ENCODE assay signal across 13 cellular contexts in genomic region chr1:164641353-164641730, GRCh38.
A peak's percentile ranks its signal among the peaks of the same experiment; 100 is the strongest.
DNase-seq lines count a peak whose midpoint lies in the region; ATAC-seq and TF ChIP-seq lines count a peak whose summit lies in the region.
"Had no signal": no experiment of that assay in that cellular context is flagged by ENCODE, and none has a peak within 500 bp of the region (broad histone marks: within the 10 kb centered on the region; RNA-seq: fewer than 3 reads in every experiment).

No MANE protein-coding gene starts in this region.

- H3K27me3 ChIP-seq in right atrium auricular region (no peaks in the 10 kb centered on the region), trophoblast cell (ENCODE audit: insufficient read depth, low read length) (no peaks in the 10 kb centered on the region), left lung (no peaks in the 10 kb centered on the region)
- no peaks in the 10 kb centered on the region for H3K27me3 ChIP-seq in CD4-positive, alpha-beta T cell (ENCODE audit: control insufficient read depth, insufficient read depth, low read length)

- H2BK5ac ChIP-seq in trophoblast cell (ENCODE audit: low read depth, low read length, poor library complexity), result peak overlapping the region; percentile 34

- no peak overlapping the region for H4K12ac ChIP-seq in trophoblast cell (ENCODE audit: low read depth, low read length)

- H4K91ac ChIP-seq in trophoblast cell (ENCODE audit: low read depth, low read length), result peak overlapping the region; percentile 67

- peak overlapping the region; percentile 38 for H3K18ac ChIP-seq in trophoblast cell (ENCODE audit: low read length)

- H3K27me3 Mint-ChIP-seq in CD4-positive, alpha-beta T cell, result no peaks in the 10 kb centered on the region

- POLR2A ChIA-PET in CD4-positive, alpha-beta T cell (lab: Charles Lee), result no interaction called here

- DNase-seq in right atrium auricular region (ENCODE audit: low spot score) (no peak), Right ventricle myocardium inferior (ENCODE audit: missing footprints) (no peak), epithelial cell of prostate (ENCODE audit: low read depth, low spot score) (no peak), trophoblast cell (peak in 1 of 2 donors; percentile 33), DMS 273 (lab: John Stamatoyannopoulos, UW; ENCODE audit: unreplicated experiment) (no peak), left lung (no peak)
- no peak for DNase-seq in CD4-positive, alpha-beta T cell
- DNase-seq: activated CD8-positive, alpha-beta T cell treated with anti-CD3 and anti-CD28 coated beads, Interleukin-2, amount 10 ng/mL, durations not matched to agents 7 days and 5 days; DMS 273 treated with DMSO at 0.1 percent for 48 hours; NCI-H2081 treated with DMSO at 0.1 percent for 48 hours; retina; stimulated activated naive CD4-positive, alpha-beta T cell had no signal

- H2BK120ac ChIP-seq in trophoblast cell (ENCODE audit: insufficient read depth, low read length, poor library complexity), result peak overlapping the region; percentile 30

- H3K4me3 ChIP-seq in right atrium auricular region (no peak overlapping the region), trophoblast cell (ENCODE audit: low read depth, low read length) (peak overlapping the region; percentile 14), left lung (no peak overlapping the region)

- no peak overlapping the region for H3K27ac Mint-ChIP-seq in CD4-positive, alpha-beta T cell
- H3K27ac Mint-ChIP-seq: activated CD8-positive, alpha-beta T cell treated with anti-CD3 and anti-CD28 coated beads, Interleukin-2, amount 10 ng/mL, durations not matched to agents 7 days and 5 days had no signal

- H3K4me2 ChIP-seq in trophoblast cell (ENCODE audit: low read length), result no peak overlapping the region

- H3K79me2 ChIP-seq in trophoblast cell (ENCODE audit: control insufficient read depth, insufficient read depth, low read length, poor library complexity), result peaks cover 2% of the 10 kb centered on the region

- H3K4me1 ChIP-seq in right atrium auricular region (peaks cover 0 to 83% of the 10 kb centered on the region in 2 donors), trophoblast cell (ENCODE audit: control insufficient read depth in 1 of 2, insufficient read depth in 2 of 2, low read length in 2 of 2) (peaks cover 26 to 28% of the 10 kb centered on the region in 2 experiments), left lung (peaks cover 0 to 3% of the 10 kb centered on the region in 2 donors)

- no peaks in the 10 kb centered on the region for H3K36me3 Mint-ChIP-seq in CD4-positive, alpha-beta T cell (ENCODE audit: low read depth)

- no peaks in the 10 kb centered on the region for H3K36me3 ChIP-seq in right atrium auricular region
- peaks cover 7 to 10% of the 10 kb centered on the region in 2 experiments for H3K36me3 ChIP-seq in trophoblast cell (ENCODE audit: control insufficient read depth in 1 of 2, insufficient read depth in 2 of 2, low read length in 2 of 2)
- no peaks in the 10 kb centered on the region for H3K36me3 ChIP-seq in left lung

- H2AFZ ChIP-seq in trophoblast cell (ENCODE audit: insufficient read depth, low read length, poor library complexity), result no peak overlapping the region

- H3K9me3 ChIP-seq in right atrium auricular region (no peaks in the 10 kb centered on the region), trophoblast cell (ENCODE audit: insufficient read depth, low read depth, low read length) (no peaks in the 10 kb centered on the region), left lung (no peaks in the 10 kb centered on the region)
- no peaks in the 10 kb centered on the region for H3K9me3 ChIP-seq in CD4-positive, alpha-beta T cell (ENCODE audit: control insufficient read depth, low read length)

- H3K4me3 Mint-ChIP-seq in CD4-positive, alpha-beta T cell, result no peak overlapping the region
- H3K4me3 Mint-ChIP-seq: activated CD8-positive, alpha-beta T cell treated with anti-CD3 and anti-CD28 coated beads, Interleukin-2, amount 10 ng/mL, durations not matched to agents 7 days and 5 days had no signal

- no peak overlapping the region for H2AK5ac ChIP-seq in trophoblast cell (ENCODE audit: low read length)

- H3K9me3 Mint-ChIP-seq in CD4-positive, alpha-beta T cell, result no peaks in the 10 kb centered on the region

- WGBS in trophoblast cell (ENCODE audit: extremely low coverage, insufficient coverage, insufficient read length), result no CpG with 5 or more reads among the region's 5 CpGs

- peak overlapping the region; percentile 51 for H3K14ac ChIP-seq in trophoblast cell (ENCODE audit: low read length)

- intact Hi-C loops in Right ventricle myocardium inferior (cut with DNase I), result loop anchor here (5.0 kb wide), 1 partner anchor 61 kb away; no protein-coding TSS in a partner anchor
- intact Hi-C loops in CD4-positive, alpha-beta T cell (cut with DNase I, micrococcal nuclease), result no loop called here
- intact Hi-C loops in left lung (cut with DNase I), result no loop called here

- H2BK12ac ChIP-seq in trophoblast cell (ENCODE audit: low read length), result peak overlapping the region; percentile 60

- no peaks in the 10 kb centered on the region for H3K4me1 Mint-ChIP-seq in CD4-positive, alpha-beta T cell (ENCODE audit: low read depth)

- H3K79me1 ChIP-seq in trophoblast cell (ENCODE audit: low read length), result peaks cover 17% of the 10 kb centered on the region

- no peak for ATAC-seq in Right ventricle myocardium inferior
- no peak for ATAC-seq in CD4-positive, alpha-beta T cell (ENCODE audit: poor library complexity)
- ATAC-seq in GM19351 (IDR thresholded peaks at IDR 0.05; ENCODE audit: unreplicated experiment), result no peak
- ATAC-seq in left lung, result no peak
- ATAC-seq: activated CD8-positive, alpha-beta T cell treated with anti-CD3 and anti-CD28 coated beads, Interleukin-2, amount 10 ng/mL, durations not matched to agents 7 days and 5 days had no signal

- H3K23ac ChIP-seq in trophoblast cell (ENCODE audit: low read length), result no peak overlapping the region

- H3K4ac ChIP-seq in trophoblast cell (ENCODE audit: low read depth, low read length), result no peak overlapping the region

- H3K9ac ChIP-seq in trophoblast cell (ENCODE audit: low read length), result no peak overlapping the region

- CTCF ChIA-PET in CD4-positive, alpha-beta T cell (lab: Charles Lee), result no interaction called here

- H3K27ac ChIP-seq in right atrium auricular region, result peak overlapping the region; percentile 66 to 80
- H3K27ac ChIP-seq in epithelial cell of prostate, result peak overlapping the region; percentile 55
- H3K27ac ChIP-seq in trophoblast cell (ENCODE audit: low read depth, low read length), result peak overlapping the region; percentile 18
- H3K27ac ChIP-seq in CD4-positive, alpha-beta T cell (ENCODE audit: low read depth, low read length), result no peak overlapping the region
- no peak overlapping the region for H3K27ac ChIP-seq in left lung

- peak overlapping the region; percentile 51 for H4K8ac ChIP-seq in trophoblast cell (ENCODE audit: low read depth, low read length)

- TF ChIP-seq CTCF in right atrium auricular region (IDR thresholded peaks at IDR 0.05) (no peak), left lung (IDR thresholded peaks at IDR 0.05) (no peak)
- no peak for TF ChIP-seq CTCF in CD4-positive, alpha-beta T cell (IDR thresholded peaks at IDR 0.05)

Comparison
In these comparisons a context has a peak if more than half of its experiments do, and no peak if none do; other contexts are left out.
1. H3K27ac ChIP-seq: peak in right atrium auricular region (2 of 2), epithelial cell of prostate (single experiment) and trophoblast cell (single experiment); none in CD4-positive, alpha-beta T cell (single experiment) and left lung (0 of 2).